In genomic region chr20:555933-556332, GRCh38 we compare ENCODE assay signal across 1 cellular context.
TF ChIP-seq lines count a peak whose summit lies in the region.

No MANE protein-coding gene starts in this region.

TF ChIP-seq in HepG2, 621 proteins besides CTCF, POLR2A, EP300 and RAD21 (continued from another document and continues in another):
- TF ChIP-seq REST (IDR thresholded peaks at IDR 0.05; ENCODE audit: borderline replicate concordance in 1 of 2, low read depth in 1 of 2, low read length in 2 of 2): no peak
- TF ChIP-seq NR2C2 (CRISPR knock-in tag; IDR thresholded peaks at IDR 0.05; ENCODE audit: borderline replicate concordance): no peak
- TF ChIP-seq ZNF607 (CRISPR knock-in tag; IDR thresholded peaks at IDR 0.05; ENCODE audit: borderline replicate concordance): no peak
- TF ChIP-seq JARID2 (CRISPR knock-in tag; IDR thresholded peaks at IDR 0.05; ENCODE audit: insufficient replicate concordance): no peak
- no peak for TF ChIP-seq SOX13 (IDR thresholded peaks at IDR 0.05)
- TF ChIP-seq SOX13 (CRISPR knock-in tag; conservative IDR thresholded peaks at IDR 0.05 in 1 of 2, IDR thresholded peaks at IDR 0.05 in 1 of 2): peak in 1 of 2 experiments; percentile 31; a peak in 1 of 4 replicates
- TF ChIP-seq ZBTB39 (CRISPR knock-in tag; IDR thresholded peaks at IDR 0.05): no peak
- no peak for TF ChIP-seq RBM39 (IDR thresholded peaks at IDR 0.05; ENCODE audit: low read depth, low read length, poor library complexity, severe bottlenecking)
- no peak for TF ChIP-seq KDM5A (IDR thresholded peaks at IDR 0.05; ENCODE audit: borderline replicate concordance, low read length)
- TF ChIP-seq GLMP (CRISPR knock-in tag; IDR thresholded peaks at IDR 0.05; ENCODE audit: borderline replicate concordance): no peak
- no peak for TF ChIP-seq ZBTB38 (CRISPR knock-in tag; IDR thresholded peaks at IDR 0.05)
- TF ChIP-seq MTERF4 (CRISPR knock-in tag; IDR thresholded peaks at IDR 0.05): no peak
- 0 out of 2 replicates have a peak, but pooled peaks have one; percentile 46 for TF ChIP-seq ZNF616 (CRISPR knock-in tag; IDR thresholded peaks at IDR 0.05; ENCODE audit: low read depth)
- TF ChIP-seq FOXO4 (CRISPR knock-in tag; conservative IDR thresholded peaks at IDR 0.05): no peak
- no peak for TF ChIP-seq SAFB2 (CRISPR knock-in tag; IDR thresholded peaks at IDR 0.05; ENCODE audit: borderline replicate concordance, low read depth)
- TF ChIP-seq KLF9 (CRISPR knock-in tag; IDR thresholded peaks at IDR 0.05; ENCODE audit: low read depth): no peak
- TF ChIP-seq RFX1 (IDR thresholded peaks at IDR 0.05): no peak
- 0 out of 2 replicates have a peak, but pooled peaks have one; percentile 36 for TF ChIP-seq TOPORS (CRISPR knock-in tag; IDR thresholded peaks at IDR 0.05)
- no peak for TF ChIP-seq ARNTL (CRISPR knock-in tag; IDR thresholded peaks at IDR 0.05)
- TF ChIP-seq GPN1 (CRISPR knock-in tag; IDR thresholded peaks at IDR 0.05; ENCODE audit: borderline replicate concordance): no peak
- TF ChIP-seq NFRKB (IDR thresholded peaks at IDR 0.05): no peak
- TF ChIP-seq CBX2 (IDR thresholded peaks at IDR 0.05; ENCODE audit: low read depth, low read length): no peak
- no peak for TF ChIP-seq CBX2 (CRISPR knock-in tag; IDR thresholded peaks at IDR 0.05; ENCODE audit: low read depth)
- peak; percentile 34; the same call in 1 of the 2 replicates for TF ChIP-seq FOXP4 (CRISPR knock-in tag; IDR thresholded peaks at IDR 0.05)
- TF ChIP-seq ZNF629 (CRISPR knock-in tag; conservative IDR thresholded peaks at IDR 0.05): no peak
- TF ChIP-seq ZNF546 (CRISPR knock-in tag; conservative IDR thresholded peaks at IDR 0.05): no peak
- no peak for TF ChIP-seq TFE3 (CRISPR knock-in tag; IDR thresholded peaks at IDR 0.05)
- TF ChIP-seq ZBTB2 (CRISPR knock-in tag; IDR thresholded peaks at IDR 0.05; ENCODE audit: low read depth): no peak
- TF ChIP-seq KDM6A (CRISPR knock-in tag; IDR thresholded peaks at IDR 0.05; ENCODE audit: low read depth): no peak
- TF ChIP-seq SMAD9 (CRISPR knock-in tag; IDR thresholded peaks at IDR 0.05): no peak
- TF ChIP-seq ZNF564 (CRISPR knock-in tag; IDR thresholded peaks at IDR 0.05): no peak
- TF ChIP-seq CBX1 (IDR thresholded peaks at IDR 0.05; ENCODE audit: low read depth): no peak
- no peak for TF ChIP-seq AGO2 (optimal IDR thresholded peaks at IDR 0.05; ENCODE audit: low read depth, low read length)
- no peak for TF ChIP-seq FIP1L1 (IDR thresholded peaks at IDR 0.05; ENCODE audit: borderline replicate concordance, insufficient read depth, low read depth, low read length)
- no peak for TF ChIP-seq ZNF709 (CRISPR knock-in tag; IDR thresholded peaks at IDR 0.05)
- TF ChIP-seq ZNF333 (CRISPR knock-in tag; IDR thresholded peaks at IDR 0.05; ENCODE audit: borderline replicate concordance): no peak
- TF ChIP-seq ETS1 (CRISPR knock-in tag; IDR thresholded peaks at IDR 0.05): no peak
- TF ChIP-seq ZBTB7A (CRISPR knock-in tag; IDR thresholded peaks at IDR 0.05): no peak
- no peak for TF ChIP-seq CBX5 (CRISPR knock-in tag; IDR thresholded peaks at IDR 0.05; ENCODE audit: borderline replicate concordance)
- TF ChIP-seq HMG20B (CRISPR knock-in tag; conservative IDR thresholded peaks at IDR 0.05): 0 out of 2 replicates have a peak, but pooled peaks have one; percentile 18
- TF ChIP-seq ATM (IDR thresholded peaks at IDR 0.05; ENCODE audit: borderline replicate concordance): no peak
- TF ChIP-seq ZNF766 (CRISPR knock-in tag; IDR thresholded peaks at IDR 0.05; ENCODE audit: borderline replicate concordance): no peak
- no peak for TF ChIP-seq ZNF256 (CRISPR knock-in tag; conservative IDR thresholded peaks at IDR 0.05)
- no peak for TF ChIP-seq ZC3H4 (CRISPR knock-in tag; IDR thresholded peaks at IDR 0.05; ENCODE audit: borderline replicate concordance)
- TF ChIP-seq HCFC1 (IDR thresholded peaks at IDR 0.05; ENCODE audit: low read depth, low read length): no peak
- TF ChIP-seq DR1 (CRISPR knock-in tag; IDR thresholded peaks at IDR 0.05): no peak
